ENCODE assay signal across 27 cellular contexts in the genomic region with DNA sequence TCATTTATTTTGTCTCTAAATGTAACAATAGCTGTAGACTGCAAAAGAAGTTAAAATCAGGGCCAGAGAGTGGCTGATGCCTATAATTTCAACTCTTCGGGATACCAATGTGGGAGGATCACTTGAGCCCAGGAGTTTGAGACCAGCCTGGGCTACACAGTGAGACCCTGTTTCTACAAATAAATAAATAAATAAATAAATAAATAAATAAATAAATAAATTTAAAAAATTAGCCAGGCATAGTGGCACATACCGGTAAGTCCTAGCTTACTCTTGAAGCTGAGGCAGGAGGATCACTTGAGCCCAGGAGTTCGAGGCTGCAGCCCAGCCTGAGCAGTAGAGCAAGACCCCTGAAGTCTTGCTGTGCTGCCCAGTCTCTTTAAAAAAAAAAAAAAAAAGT.
"Had no signal": no experiment of that assay in that cellular context is flagged by ENCODE, and none has a peak within 500 bp of the region (broad histone marks: within the 10 kb centered on the region; RNA-seq: fewer than 3 reads in every experiment).

No MANE protein-coding gene starts in this region.

- FAIRE-seq: endometrium, islet of Langerhans, keratinocyte had no signal

- H3K4me3 ChIP-seq: coronary artery, dorsolateral prefrontal cortex, esophagus squamous epithelium, gastrocnemius medialis, heart right ventricle, left lung, lower lobe of right lung, mucosa of descending colon had no signal

- H3K27ac ChIP-seq: coronary artery, dorsolateral prefrontal cortex, epithelial cell of prostate, esophagus squamous epithelium, gastrocnemius medialis, heart right ventricle, left lung, lower lobe of right lung had no signal

- ATAC-seq: esophagus mucosa; gastrocnemius medialis; heart right ventricle; left cardiac atrium; left lung; left ventricle myocardium superior; lower lobe of right lung; mucosa of descending colon; naive thymus-derived CD8-positive, alpha-beta T cell had no signal

- H3K4me1 ChIP-seq: esophagus squamous epithelium had no signal

- H3K9me3 ChIP-seq: esophagus squamous epithelium, gastrocnemius medialis, heart right ventricle, left lung, lower lobe of right lung, mucosa of descending colon had no signal

- H3K27me3 ChIP-seq: dorsolateral prefrontal cortex, esophagus squamous epithelium, gastrocnemius medialis, heart right ventricle, left lung had no signal

- H3K36me3 ChIP-seq: esophagus squamous epithelium, gastrocnemius medialis, heart right ventricle, left lung, lower lobe of right lung had no signal

- DNase-seq: dermis blood vessel endothelial cell; dorsolateral prefrontal cortex; effector CD4-positive, alpha-beta T cell; effector memory CD4-positive, alpha-beta T cell; erythroblast; esophagus squamous epithelium; foreskin fibroblast; foreskin melanocyte; gastrocnemius medialis; glutamatergic neuron; head of caudate nucleus; heart right ventricle; hippocampal formation; left cardiac atrium; left lung; left ventricle myocardium superior; lower lobe of right lung; mesenchymal stem cell; mucosa of descending colon; naive B cell; naive thymus-derived CD8-positive, alpha-beta T cell had no signal
